8 cellular contexts compared by ENCODE assay signal in genomic region chr16:28218109-28218508, GRCh38. TPM values are rescaled to one million over a fixed set of nuclear protein-coding genes. Genes with fewer than 3 reads are reported as not detected.
DNase-seq lines count a peak whose midpoint lies in the region; ATAC-seq and TF ChIP-seq lines count a peak whose summit lies in the region.

No MANE protein-coding gene starts in this region.

- no peaks in the 10 kb centered on the region for H3K9me3 Mint-ChIP-seq in activated naive CD4-positive, alpha-beta T cell treated with anti-CD3 and anti-CD28 coated beads for 36 hours
- H3K9me3 Mint-ChIP-seq in stimulated activated naive CD8-positive, alpha-beta T cell treated with anti-CD3 and anti-CD28 coated beads, Interleukin-15, amount 100 ng/mL, for 72 hours, result no peaks in the 10 kb centered on the region

- H3K27ac ChIP-seq in tibial artery, result no peak overlapping the region

- H3K27me3 ChIP-seq in tibial artery, result no peaks in the 10 kb centered on the region

- no peaks in the 10 kb centered on the region for H3K36me3 Mint-ChIP-seq in activated naive CD4-positive, alpha-beta T cell treated with anti-CD3 and anti-CD28 coated beads for 36 hours (ENCODE audit: low read depth)

- H3K9me3 ChIP-seq in tibial artery, result no peaks in the 10 kb centered on the region

- peak; percentile 100 for ATAC-seq in stimulated activated naive CD8-positive, alpha-beta T cell treated with anti-CD3 and anti-CD28 coated beads, Interleukin-15, amount 100 ng/mL, for 72 hours
- ATAC-seq in GM18873 (IDR thresholded peaks at IDR 0.05; ENCODE audit: low FRiP score, unreplicated experiment), result no peak

- no peak overlapping the region for H3K4me3 Mint-ChIP-seq in activated naive CD4-positive, alpha-beta T cell treated with anti-CD3 and anti-CD28 coated beads for 36 hours
- no peak overlapping the region for H3K4me3 Mint-ChIP-seq in stimulated activated naive CD8-positive, alpha-beta T cell treated with anti-CD3 and anti-CD28 coated beads, Interleukin-15, amount 100 ng/mL, for 72 hours

- no peaks in the 10 kb centered on the region for H3K36me3 ChIP-seq in tibial artery

- TF ChIP-seq CTCF in AG10803 (conservative IDR thresholded peaks at IDR 0.05; ENCODE audit: low read length) (peak; percentile 80), GM20000 (IDR thresholded peaks at IDR 0.05; ENCODE audit: extremely low read depth, missing control alignments) (peak; percentile 63), tibial artery (IDR thresholded peaks at IDR 0.05) (no peak)

- H3K4me1 Mint-ChIP-seq in activated naive CD4-positive, alpha-beta T cell treated with anti-CD3 and anti-CD28 coated beads for 36 hours (ENCODE audit: low read depth), result peaks cover 2% of the 10 kb centered on the region
- no peaks in the 10 kb centered on the region for H3K4me1 Mint-ChIP-seq in stimulated activated naive CD8-positive, alpha-beta T cell treated with anti-CD3 and anti-CD28 coated beads, Interleukin-15, amount 100 ng/mL, for 72 hours

- intact Hi-C loops in activated naive CD4-positive, alpha-beta T cell treated with anti-CD3 and anti-CD28 coated beads for 36 hours (cut with micrococcal nuclease), result loop anchor here (1.0 to 2.0 kb wide), 3 partner anchors 81 to 246 kb away; no protein-coding TSS in a partner anchor
- intact Hi-C loops in tibial artery (cut with DNase I; ENCODE audit: low total_unique reads), result loop anchor here (5.0 to 10.0 kb wide), 2 partner anchors 277 to 314 kb away; partner anchors contain the start of genes APOBR and CLN3

- H3K4me3 ChIP-seq in AG10803 (ENCODE audit: low read length) (no peak overlapping the region), tibial artery (no peak overlapping the region)

- CTCF ChIA-PET in activated naive CD4-positive, alpha-beta T cell treated with anti-CD3 and anti-CD28 coated beads for 36 hours (lab: Charles Lee), result interaction anchor here (0.6 to 4.8 kb wide), 31 partner anchors 14 to 1016 kb away, joined by 3 to 69 read pairs (median 4); no protein-coding TSS in a partner anchor

- peak; percentile 72 for DNase-seq in AG10803 (ENCODE audit: low read depth)
- peak; percentile 64 for DNase-seq in GM20000 (ENCODE audit: low spot score)
- DNase-seq in RPMI7951 (ENCODE audit: low read depth), result peak; percentile 53
- peak; percentile 83 for DNase-seq in activated naive CD4-positive, alpha-beta T cell treated with anti-CD3 and anti-CD28 coated beads for 36 hours
- peak; percentile 48 for DNase-seq in kidney tubule cell (ENCODE audit: low spot score)
- peak; percentile 60 to 71 for DNase-seq in stimulated activated naive CD8-positive, alpha-beta T cell treated with anti-CD3 and anti-CD28 coated beads, Interleukin-15, amount 100 ng/mL, for 72 hours
- no peak for DNase-seq in tibial artery

- H3K27me3 Mint-ChIP-seq in activated naive CD4-positive, alpha-beta T cell treated with anti-CD3 and anti-CD28 coated beads for 36 hours (ENCODE audit: low read depth), result no peaks in the 10 kb centered on the region
- H3K27me3 Mint-ChIP-seq in stimulated activated naive CD8-positive, alpha-beta T cell treated with anti-CD3 and anti-CD28 coated beads, Interleukin-15, amount 100 ng/mL, for 72 hours, result no peaks in the 10 kb centered on the region

- H3K4me1 ChIP-seq in tibial artery, result no peaks in the 10 kb centered on the region

- H3K27ac Mint-ChIP-seq in activated naive CD4-positive, alpha-beta T cell treated with anti-CD3 and anti-CD28 coated beads for 36 hours, result no peak overlapping the region
- no peak overlapping the region for H3K27ac Mint-ChIP-seq in stimulated activated naive CD8-positive, alpha-beta T cell treated with anti-CD3 and anti-CD28 coated beads, Interleukin-15, amount 100 ng/mL, for 72 hours

RNA-seq across cellular contexts. Expression of gene XPO6, which starts 6.3 kb away (rescaled TPM):
- 55.4 and 67.3 TPM in 2 replicates for total RNA-seq in RPMI7951 (2014; rRNA removed; shearing (Covaris generic))
- 100 to 1,000 TPM; 215 to 229 TPM for total RNA-seq in activated naive CD4-positive, alpha-beta T cell treated with anti-CD3 and anti-CD28 coated beads for 36 hours

Comparison
In these comparisons a context has a peak if more than half of its experiments do, and no peak if none do; other contexts are left out.
1. DNase-seq: peak in AG10803 (single experiment), GM20000 (single experiment), RPMI7951 (single experiment), activated naive CD4-positive, alpha-beta T cell treated with anti-CD3 and anti-CD28 coated beads for 36 hours (single experiment), kidney tubule cell (single experiment) and stimulated activated naive CD8-positive, alpha-beta T cell treated with anti-CD3 and anti-CD28 coated beads, Interleukin-15, amount 100 ng/mL, for 72 hours (2 of 2); none in tibial artery (0 of 2).
2. CTCF ChIP-seq: peak in AG10803 (single experiment) and GM20000 (single experiment); none in tibial artery (0 of 2).